ENCODE assay signal across 13 cellular contexts in the genomic region with DNA sequence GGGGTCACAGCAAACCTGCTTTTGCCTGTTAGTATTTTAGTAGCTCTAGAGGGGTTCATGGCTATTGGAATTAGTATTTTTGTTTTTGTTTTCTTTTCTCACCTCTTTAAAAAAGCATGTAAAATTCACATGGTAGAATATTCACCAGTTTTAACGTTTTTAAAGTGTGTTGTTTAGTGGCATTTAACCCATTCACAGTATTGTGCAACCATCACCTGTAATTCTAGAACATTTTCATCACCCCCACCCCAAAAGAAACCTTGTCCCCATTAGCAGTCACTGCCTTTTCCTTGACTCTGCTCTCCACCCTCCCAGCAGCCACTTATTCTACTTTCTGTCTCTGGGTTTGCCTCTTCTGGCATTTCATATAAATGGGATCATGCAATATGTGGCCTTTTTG. TPM values are rescaled to one million over a fixed set of nuclear protein-coding genes. Genes with fewer than 3 reads are reported as not detected.
A peak's percentile ranks its signal among the peaks of the same experiment; 100 is the strongest.
DNase-seq lines count a peak whose midpoint lies in the region; ATAC-seq and TF ChIP-seq lines count a peak whose summit lies in the region.
"Had no signal": no experiment of that assay in that cellular context is flagged by ENCODE, and none has a peak within 500 bp of the region (broad histone marks: within the 10 kb centered on the region; RNA-seq: fewer than 3 reads in every experiment).

No MANE protein-coding gene starts in this region.

- TF ChIP-seq POLR2A in lower leg skin (IDR thresholded peaks at IDR 0.05), result no peak

- no peaks in the 10 kb centered on the region for H3K27me3 Mint-ChIP-seq in activated naive CD8-positive, alpha-beta T cell treated with anti-CD3 and anti-CD28 coated beads, Interleukin-2, amount 50 U/mL, for 24 hours
- H3K27me3 Mint-ChIP-seq in naive thymus-derived CD4-positive, alpha-beta T cell, result no peaks in the 10 kb centered on the region

- H3K4me3 ChIP-seq in BLaER1 (no peak overlapping the region), HL-60 (replicated peaks; ENCODE audit: insufficient read depth, low read length) (no peak overlapping the region), lower leg skin (ENCODE audit: low read depth, poor library complexity, severe bottlenecking) (no peak overlapping the region)
- H3K4me3 ChIP-seq in naive thymus-derived CD4-positive, alpha-beta T cell (ENCODE audit: low read length), result no peak overlapping the region
- H3K4me3 ChIP-seq: MG63, Peyer's patch had no signal

- CTCF ChIA-PET in naive thymus-derived CD4-positive, alpha-beta T cell (lab: Charles Lee), result no interaction called here

- no peaks in the 10 kb centered on the region for H3K27me3 ChIP-seq in BLaER1
- no peaks in the 10 kb centered on the region for H3K27me3 ChIP-seq in HL-60 (ENCODE audit: insufficient read depth, poor library complexity, severe bottlenecking)
- no peaks in the 10 kb centered on the region for H3K27me3 ChIP-seq in naive thymus-derived CD4-positive, alpha-beta T cell (ENCODE audit: control insufficient read depth in 2 of 2, insufficient read depth in 2 of 2, low read length in 2 of 2)
- H3K27me3 ChIP-seq: MG63, Peyer's patch had no signal

- no peak overlapping the region for H3K9ac ChIP-seq in BLaER1

- peak overlapping the region; percentile 74 for H3K27ac Mint-ChIP-seq in activated naive CD8-positive, alpha-beta T cell treated with anti-CD3 and anti-CD28 coated beads, Interleukin-2, amount 50 U/mL, for 24 hours
- H3K27ac Mint-ChIP-seq in naive thymus-derived CD4-positive, alpha-beta T cell, result peak overlapping the region; percentile 21 to 92 (median 78)

- H3K9me3 Mint-ChIP-seq in activated naive CD8-positive, alpha-beta T cell treated with anti-CD3 and anti-CD28 coated beads, Interleukin-2, amount 50 U/mL, for 24 hours, result peaks cover 6% of the 10 kb centered on the region
- no peaks in the 10 kb centered on the region for H3K9me3 Mint-ChIP-seq in naive thymus-derived CD4-positive, alpha-beta T cell

- H3K27ac ChIP-seq in BLaER1 (no peak overlapping the region), HL-60 (replicated peaks) (peak overlapping the region; percentile 54)
- H3K27ac ChIP-seq in naive thymus-derived CD4-positive, alpha-beta T cell (ENCODE audit: low read depth, low read length), result peak overlapping the region; percentile 34

- POLR2A ChIA-PET in naive thymus-derived CD4-positive, alpha-beta T cell (lab: Charles Lee), result interaction anchor here (0.6 to 0.7 kb wide), 2 partner anchors 13 to 21 kb away, joined by 3 read pairs; no protein-coding TSS in a partner anchor

- H3K36me3 ChIP-seq in BLaER1, result peaks cover 75% of the 10 kb centered on the region
- H3K36me3 ChIP-seq in naive thymus-derived CD4-positive, alpha-beta T cell (ENCODE audit: control insufficient read depth in 2 of 3, insufficient read depth in 3 of 3, low read length in 3 of 3), result no peaks in the 10 kb centered on the region
- H3K36me3 ChIP-seq: Peyer's patch had no signal

- H3K4me1 Mint-ChIP-seq in activated naive CD8-positive, alpha-beta T cell treated with anti-CD3 and anti-CD28 coated beads, Interleukin-2, amount 50 U/mL, for 24 hours, result peaks cover 79% of the 10 kb centered on the region
- H3K4me1 Mint-ChIP-seq in naive thymus-derived CD4-positive, alpha-beta T cell, result peaks cover 57 to 84% (median 76%) of the 10 kb centered on the region in 7 donors

- H4K20me1 ChIP-seq in BLaER1, result peaks cover 100% of the 10 kb centered on the region

- H3K9me3 ChIP-seq in BLaER1, result no peaks in the 10 kb centered on the region
- H3K9me3 ChIP-seq in naive thymus-derived CD4-positive, alpha-beta T cell (ENCODE audit: control insufficient read depth in 2 of 3, low read length in 3 of 3), result no peaks in the 10 kb centered on the region
- H3K9me3 ChIP-seq: MG63, Peyer's patch had no signal

- H3K4me2 ChIP-seq in BLaER1, result peak overlapping the region; percentile 58; the same call in 1 of the 2 replicates

- DNase-seq in HL-60 (ENCODE audit: low read depth in 1 of 2, low spot score in 1 of 2) (no peak), NCI-H2227 treated with DMSO at 0.1 percent for 48 hours (lab: John Stamatoyannopoulos, UW) (no peak), superior temporal gyrus (ENCODE audit: extremely low spot score) (no peak), lower leg skin (ENCODE audit: low spot score in 2 of 2) (no peak), SKM-1 (lab: John Stamatoyannopoulos, UW; ENCODE audit: unreplicated experiment) (no peak)
- DNase-seq in activated naive CD8-positive, alpha-beta T cell treated with anti-CD3 and anti-CD28 coated beads, Interleukin-2, amount 50 U/mL, for 24 hours, result no peak
- no peak for DNase-seq in naive thymus-derived CD4-positive, alpha-beta T cell
- DNase-seq: C1 segment of cervical spinal cord, caudate nucleus, NCI-H2171 had no signal

- intact Hi-C loops in naive thymus-derived CD4-positive, alpha-beta T cell (cut with micrococcal nuclease), result loop anchor here (2.0 kb wide), 1 partner anchor 14 kb away; no protein-coding TSS in a partner anchor
- intact Hi-C loops in lower leg skin (cut with DNase I; ENCODE audit: low total_unique reads), result no loop called here

- 3 to 16% methylated on average over 1 of the region's 1 CpG for WGBS in lower leg skin, 2 donors

- peaks cover 71% of the 10 kb centered on the region for H3K4me1 ChIP-seq in BLaER1
- peaks cover 55 to 64% of the 10 kb centered on the region in 2 donors for H3K4me1 ChIP-seq in naive thymus-derived CD4-positive, alpha-beta T cell (ENCODE audit: control insufficient read depth in 2 of 2, insufficient read depth in 2 of 2, low read length in 2 of 2)

- peaks cover 23% of the 10 kb centered on the region for H3K36me3 Mint-ChIP-seq in activated naive CD8-positive, alpha-beta T cell treated with anti-CD3 and anti-CD28 coated beads, Interleukin-2, amount 50 U/mL, for 24 hours (ENCODE audit: low read depth)
- H3K36me3 Mint-ChIP-seq in naive thymus-derived CD4-positive, alpha-beta T cell, result peaks cover 6 to 21% (median 11%) of the 10 kb centered on the region in 5 donors

- ATAC-seq in activated naive CD8-positive, alpha-beta T cell treated with anti-CD3 and anti-CD28 coated beads, Interleukin-2, amount 50 U/mL, for 24 hours, result no peak
- ATAC-seq in naive thymus-derived CD4-positive, alpha-beta T cell, result no peak

- H3K4me3 Mint-ChIP-seq in activated naive CD8-positive, alpha-beta T cell treated with anti-CD3 and anti-CD28 coated beads, Interleukin-2, amount 50 U/mL, for 24 hours, result peak overlapping the region; percentile 7
- peak overlapping the region in 8 of 10 donors; percentile 7 to 66 (median 36) for H3K4me3 Mint-ChIP-seq in naive thymus-derived CD4-positive, alpha-beta T cell

- no peak for TF ChIP-seq CTCF in HL-60 (IDR thresholded peaks at IDR 0.05; ENCODE audit: insufficient read depth, low read length)
- no peak for TF ChIP-seq CTCF in lower leg skin (IDR thresholded peaks at IDR 0.05)

RNA-seq across cellular contexts. Expression of gene GATAD2A, which starts 39.8 kb away (rescaled TPM):
- total RNA-seq in naive thymus-derived CD4-positive, alpha-beta T cell, result 100 to 1,000 TPM in 4 of 5 experiments, 10 to 100 TPM in 1; 97.9 to 123 (median 116) TPM
- polyA plus RNA-seq in naive thymus-derived CD4-positive, alpha-beta T cell, result 10 to 100 TPM; 11.3 to 25.7 TPM
- 100 to 1,000 TPM in 1 of 4 donors, 10 to 100 TPM in 3; 73.8 to 128 (median 87.7) TPM for total RNA-seq in lower leg skin
